ENCODE assay signal across 22 cellular contexts in genomic region chr3:194431553-194431952, GRCh38. TPM values are rescaled to one million over a fixed set of nuclear protein-coding genes. Genes with fewer than 3 reads are reported as not detected.
"Had no signal": no experiment of that assay in that cellular context is flagged by ENCODE, and none has a peak within 500 bp of the region (broad histone marks: within the 10 kb centered on the region; RNA-seq: fewer than 3 reads in every experiment).

No MANE protein-coding gene starts in this region.

- H3K9me3 ChIP-seq: gastroesophageal sphincter, heart right ventricle, prostate gland, stomach had no signal

- H3K4me3 ChIP-seq: cardiac muscle cell, gastroesophageal sphincter, heart right ventricle, prostate gland, smooth muscle cell, stomach had no signal

- ATAC-seq: esophagus mucosa; gastroesophageal sphincter; heart right ventricle; naive thymus-derived CD4-positive, alpha-beta T cell; sciatic nerve had no signal

- H3K36me3 ChIP-seq: prostate gland had no signal

- H3K27ac ChIP-seq: gastroesophageal sphincter, heart right ventricle, prostate gland, stomach had no signal

- DNase-seq: activated CD4-positive, alpha-beta memory T cell treated with anti-CD3 and anti-CD28 coated beads for 36 hours; activated CD4-positive, alpha-beta T cell treated with anti-CD3 and anti-CD28 coated beads for 4 hours; activated naive CD4-positive, alpha-beta T cell; activated naive CD8-positive, alpha-beta T cell treated with anti-CD3 and anti-CD28 coated beads for 36 hours; activated T-cell treated with anti-CD3 and anti-CD28 coated beads for 4 hours; amniotic stem cell; effector CD8-positive, alpha-beta T cell; heart right ventricle; immature natural killer cell; mesendoderm; naive thymus-derived CD4-positive, alpha-beta T cell; stimulated activated CD4-positive, alpha-beta T cell treated with anti-CD3 and anti-CD28 coated beads, Interleukin-4, amount 100 ng/mL, for 1 hour; stomach had no signal

- H3K4me1 ChIP-seq: gastroesophageal sphincter, heart right ventricle, prostate gland, stomach had no signal

- FAIRE-seq: TTC549 had no signal

- H3K27me3 ChIP-seq: cardiac muscle cell, gastroesophageal sphincter, heart right ventricle, stomach had no signal

RNA-seq across cellular contexts. Expression of gene GP5, which starts 32.5 kb away (rescaled TPM):
- total RNA-seq: chondrocyte, osteocyte, prostate gland, smooth muscle cell had no signal
- polyA plus RNA-seq: cardiac muscle cell, smooth muscle cell, stomach had no signal
